ENCODE assay signal across 17 cellular contexts in genomic region chr6:102793752-102794151, GRCh38.
A peak's percentile ranks its signal among the peaks of the same experiment; 100 is the strongest.
DNase-seq lines count a peak whose midpoint lies in the region; ATAC-seq, FAIRE-seq and TF ChIP-seq lines count a peak whose summit lies in the region.
"Had no signal": no experiment of that assay in that cellular context is flagged by ENCODE, and none has a peak within 500 bp of the region (broad histone marks: within the 10 kb centered on the region; RNA-seq: fewer than 3 reads in every experiment).

No MANE protein-coding gene starts in this region.

- TF ChIP-seq RAD21 in A549 (conservative IDR thresholded peaks at IDR 0.05 in 1 of 2, IDR thresholded peaks at IDR 0.05 in 1 of 2), result no peak

- H3K27ac ChIP-seq in A549, result no peak overlapping the region
- H3K27ac ChIP-seq: C4-2B had no signal

- no peak overlapping the region for H3K4me3 Mint-ChIP-seq in activated naive CD4-positive, alpha-beta T cell treated with anti-CD3 and anti-CD28 coated beads, Interleukin-2, amount 10 ng/mL, durations not matched to agents 7 days and 5 days
- H3K4me3 Mint-ChIP-seq: CD4-positive, alpha-beta T cell; H9 had no signal

- H3K27me3 Mint-ChIP-seq in activated naive CD4-positive, alpha-beta T cell treated with anti-CD3 and anti-CD28 coated beads, Interleukin-2, amount 10 ng/mL, durations not matched to agents 7 days and 5 days, result no peaks in the 10 kb centered on the region
- H3K27me3 Mint-ChIP-seq: CD4-positive, alpha-beta T cell had no signal

- H3K9me3 ChIP-seq in A549, result no peaks in the 10 kb centered on the region
- H3K9me3 ChIP-seq: Caco-2 had no signal

- no peak for TF ChIP-seq POLR2A in A549 (IDR thresholded peaks at IDR 0.05; ENCODE audit: low read length)

- no peaks in the 10 kb centered on the region for H3K36me3 Mint-ChIP-seq in activated naive CD4-positive, alpha-beta T cell treated with anti-CD3 and anti-CD28 coated beads, Interleukin-2, amount 10 ng/mL, durations not matched to agents 7 days and 5 days

- no peaks in the 10 kb centered on the region for H3K4me1 ChIP-seq in A549

- FAIRE-seq in A549 (lab: Jason Lieb, UNC), result no peak
- peak; percentile 46 for FAIRE-seq in TTC549 (lab: Jason Lieb, UNC)
- FAIRE-seq in frontal cortex (lab: Jason Lieb, UNC), result peak; percentile 77
- FAIRE-seq: D721Med, GM12892, GM18507, H1, HTR-8/SVneo had no signal

- H3K4me3 ChIP-seq in A549, result no peak overlapping the region

- no peak for DNase-seq in A549 (ENCODE audit: low read depth in 1 of 2, low spot score in 1 of 2)
- DNase-seq in frontal cortex (ENCODE audit: low spot score in 2 of 2), result no peak
- no peak for DNase-seq in activated naive CD4-positive, alpha-beta T cell treated with anti-CD3 and anti-CD28 coated beads, Interleukin-2, amount 10 ng/mL, durations not matched to agents 7 days and 5 days
- DNase-seq in NK-92 (lab: John Stamatoyannopoulos, UW; ENCODE audit: unreplicated experiment), result no peak
- DNase-seq: AML-193; Caco-2; CD4-positive, alpha-beta T cell; GDM1; H9 had no signal

- CTCF ChIA-PET in A549 (lab: Yijun Ruan, JAX), result no interaction called here
- CTCF ChIA-PET in activated naive CD4-positive, alpha-beta T cell treated with anti-CD3 and anti-CD28 coated beads, Interleukin-2, amount 10 ng/mL, durations not matched to agents 7 days and 5 days (lab: Charles Lee), result no interaction called here

- no peaks in the 10 kb centered on the region for H3K4me1 Mint-ChIP-seq in activated naive CD4-positive, alpha-beta T cell treated with anti-CD3 and anti-CD28 coated beads, Interleukin-2, amount 10 ng/mL, durations not matched to agents 7 days and 5 days

- WGBS in A549 (ENCODE audit: missing lambda C conversion rate), result 0% methylated on average over 1 of the region's 1 CpG

- no peak overlapping the region for H3K4me2 ChIP-seq in A549

- peaks cover 2% of the 10 kb centered on the region for H3K9me3 Mint-ChIP-seq in activated naive CD4-positive, alpha-beta T cell treated with anti-CD3 and anti-CD28 coated beads, Interleukin-2, amount 10 ng/mL, durations not matched to agents 7 days and 5 days
- H3K9me3 Mint-ChIP-seq: H9 had no signal

- ATAC-seq in A549, result no peak
- no peak for ATAC-seq in GM21528 (IDR thresholded peaks at IDR 0.05; ENCODE audit: low FRiP score, unreplicated experiment)

- no peak for TF ChIP-seq EP300 in A549 (IDR thresholded peaks at IDR 0.05)

- no peak for TF ChIP-seq CTCF in A549 (IDR thresholded peaks at IDR 0.05)

- POLR2A ChIA-PET in A549 (lab: Yijun Ruan, JAX), result no interaction called here

- H3K27ac Mint-ChIP-seq in activated naive CD4-positive, alpha-beta T cell treated with anti-CD3 and anti-CD28 coated beads, Interleukin-2, amount 10 ng/mL, durations not matched to agents 7 days and 5 days, result no peak overlapping the region
- H3K27ac Mint-ChIP-seq: CD4-positive, alpha-beta T cell; H9 had no signal

TF ChIP-seq in A549, 52 proteins besides CTCF, POLR2A, EP300 and RAD21:
- TF ChIP-seq MAFK (IDR thresholded peaks at IDR 0.05; ENCODE audit: partially characterized antibody) (peak; percentile 19), ATOH8 (CRISPR knock-in tag; IDR thresholded peaks at IDR 0.05; ENCODE audit: low read depth) (no peak), FOSL2 (IDR thresholded peaks at IDR 0.05) (no peak), FOSL2 (CRISPR knock-in tag; IDR thresholded peaks at IDR 0.05) (no peak), MAZ (IDR thresholded peaks at IDR 0.05; ENCODE audit: borderline replicate concordance, low read depth, low read length) (no peak)
